In genomic region chrX:78103656-78104446, GRCh38 we compare ENCODE assay signal across 8 cellular contexts. TPM values are rescaled to one million over a fixed set of nuclear protein-coding genes. Genes with fewer than 3 reads are reported as not detected.
DNase-seq lines count a peak whose midpoint lies in the region; ATAC-seq and TF ChIP-seq lines count a peak whose summit lies in the region.

Gene PGK1, plus strand, starts transcription at chrX:78104248. Its CDS starts 93 bp downstream, at chrX:78104341.

- ATAC-seq in HG02588 (IDR thresholded peaks at IDR 0.05; ENCODE audit: unreplicated experiment) (peak; percentile 96), SK-N-SH treated with all-trans-retinoic acid at 6 μM for 48 hours (peak; percentile 97), omental fat pad (ENCODE audit: low FRiP score) (peak; percentile 97)
- ATAC-seq in activated naive CD4-positive, alpha-beta T cell treated with anti-CD3 and anti-CD28 coated beads, Interleukin-2, amount 50 U/mL, for 72 hours = peak; percentile 97 to 98

- TF ChIP-seq POLR2A in testis (IDR thresholded peaks at IDR 0.05) = peak; percentile 25

- H3K27ac ChIP-seq in testis = peak within 1 kb of the TSS; percentile 86 to 91

- peaks cover 6% of the 10 kb centered on the region in 2 donors for H3K9me3 Mint-ChIP-seq in activated naive CD4-positive, alpha-beta T cell treated with anti-CD3 and anti-CD28 coated beads, Interleukin-2, amount 50 U/mL, for 72 hours

- WGBS in testis, 2 donors = 0% methylated on average over 1 to 15 of the region's 72 CpGs

- H3K36me3 ChIP-seq in GM06990 (ENCODE audit: control insufficient read depth, insufficient read depth, low read length) (no peaks in the 10 kb centered on the region), testis (ENCODE audit: low read depth, missing control alignments) (no peaks in the 10 kb centered on the region)

- H3K27ac Mint-ChIP-seq in activated naive CD4-positive, alpha-beta T cell treated with anti-CD3 and anti-CD28 coated beads, Interleukin-2, amount 50 U/mL, for 72 hours = peak within 1 kb of the TSS; percentile 89 to 91

- H3K27me3 ChIP-seq in GM06990 (replicated peaks; ENCODE audit: control insufficient read depth, insufficient read depth, low read length) (no peaks in the 10 kb centered on the region), testis (no peaks in the 10 kb centered on the region)

- intact Hi-C loops in testis (cut with DNase I; ENCODE audit: low total_unique reads) = no loop called here

- peak within 1 kb of the TSS; percentile 85 for H3K4me3 ChIP-seq in GM06990 (replicated peaks; ENCODE audit: low read depth, low read length)
- H3K4me3 ChIP-seq in testis = peak within 1 kb of the TSS; percentile 67 to 85

- DNase-seq in GM06990 (ENCODE audit: extremely low read depth, insufficient read length) (peak; percentile 98), NCI-H1092 (lab: John Stamatoyannopoulos, UW) (peak; percentile 96), glomerular endothelial cell (ENCODE audit: extremely low read depth, low read depth, low spot score) (peak; percentile 42), omental fat pad (ENCODE audit: low spot score) (peak; percentile 75), testis (peak; percentile 95)
- DNase-seq in activated naive CD4-positive, alpha-beta T cell treated with anti-CD3 and anti-CD28 coated beads, Interleukin-2, amount 50 U/mL, for 72 hours (ENCODE audit: low spot score in 2 of 2) = peak; percentile 86 to 93

- TF ChIP-seq CTCF in GM06990 (IDR thresholded peaks at IDR 0.05; ENCODE audit: insufficient read depth, low read length, poor library complexity, severe bottlenecking) (no peak), omental fat pad (IDR thresholded peaks at IDR 0.05) (no peak), testis (IDR thresholded peaks at IDR 0.05) (no peak)

- no peaks in the 10 kb centered on the region for H3K9me3 ChIP-seq in testis

- no peaks in the 10 kb centered on the region for H3K4me1 ChIP-seq in testis

- H3K36me3 Mint-ChIP-seq in activated naive CD4-positive, alpha-beta T cell treated with anti-CD3 and anti-CD28 coated beads, Interleukin-2, amount 50 U/mL, for 72 hours = peaks cover 51 to 55% of the 10 kb centered on the region in 2 donors

TF ChIP-seq in SK-N-SH treated with all-trans-retinoic acid at 6 μM for 48 hours, 23 proteins besides CTCF, POLR2A, EP300 and RAD21:
- TF ChIP-seq TSHZ2 (CRISPR knock-in tag; IDR thresholded peaks at IDR 0.05) = 0 out of 2 replicates have a peak, but pooled peaks have one; percentile 35
- TF ChIP-seq SNAI2 (CRISPR knock-in tag; IDR thresholded peaks at IDR 0.05) = no peak; the same call in 1 of the 2 replicates

RNA-seq across cellular contexts. Expression of gene PGK1, which starts in this region (rescaled TPM):
- total RNA-seq in activated naive CD4-positive, alpha-beta T cell treated with anti-CD3 and anti-CD28 coated beads, Interleukin-2, amount 50 U/mL, for 72 hours = 1,000 to 10,000 TPM in 1 of 2 donors, 100 to 1,000 TPM in 1; 472 to 1,846 TPM
- total RNA-seq in glomerular endothelial cell (295 and 310 TPM in 2 replicates), omental fat pad (100 to 1,000 TPM; 174 to 270 (median 207) TPM), testis (10 to 100 TPM; 69.1 to 100.0 TPM)
- 109 TPM for polyA plus RNA-seq in testis (ENCODE audit: insufficient read depth, low read depth, low replicate concordance)

Comparison
In these comparisons a context has a peak if more than half of its experiments do, and no peak if none do; other contexts are left out.
1. Peak in every context shown above with its lines: DNase-seq, ATAC-seq, H3K4me3 ChIP-seq and H3K27ac ChIP-seq.
2. DNase-seq: peak in every context shown above with its lines; median percentile 98 in GM06990; 96 in NCI-H1092; 95 in testis; 90 in activated naive CD4-positive, alpha-beta T cell treated with anti-CD3 and anti-CD28 coated beads, Interleukin-2, amount 50 U/mL, for 72 hours; 75 in omental fat pad; 42 in glomerular endothelial cell.